Comparison of ENCODE assay signal across 8 cellular contexts in the genomic region with DNA sequence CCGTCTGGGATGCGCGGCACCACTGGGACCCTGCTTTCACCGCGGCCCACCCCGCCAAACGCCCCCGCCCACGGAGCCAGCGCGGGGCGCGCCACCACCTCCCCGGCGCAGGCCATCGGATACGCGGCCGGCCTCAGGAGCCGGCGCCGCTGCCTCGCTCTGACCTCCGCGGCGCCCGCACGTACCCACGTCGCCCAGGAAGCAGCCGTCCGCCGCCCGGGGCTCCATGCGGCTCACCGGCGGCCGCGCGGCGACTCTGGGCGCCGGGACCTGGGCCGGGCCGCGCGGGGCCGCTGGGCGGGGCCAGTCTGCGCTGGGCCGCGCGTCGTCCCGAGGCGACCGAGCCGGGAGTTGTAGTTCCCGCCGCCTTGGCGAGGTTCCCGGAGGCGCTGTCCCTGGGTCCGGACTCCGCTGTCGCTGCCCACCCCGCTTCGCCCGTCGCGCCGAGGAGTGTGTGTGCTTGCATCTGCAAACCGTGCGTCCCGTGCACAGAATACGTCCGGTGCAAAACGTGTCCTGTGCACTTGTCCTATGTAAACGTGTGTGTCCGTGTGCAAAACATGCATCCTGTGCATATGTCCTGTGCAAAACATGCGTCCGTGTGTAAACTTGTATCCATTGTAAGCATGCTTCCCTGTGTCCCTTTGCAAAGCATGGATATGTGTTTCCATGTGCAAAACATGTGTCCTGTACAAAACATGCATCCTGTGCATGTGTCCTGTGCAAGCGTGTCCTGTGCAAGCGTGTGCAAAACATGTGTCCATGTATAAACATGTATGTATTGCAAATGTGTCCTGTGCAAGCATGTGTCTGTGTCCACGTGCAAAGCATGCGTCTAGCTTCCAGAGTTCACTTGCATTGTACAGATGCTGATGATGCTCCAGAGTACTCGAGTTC. TPM values are rescaled to one million over a fixed set of nuclear protein-coding genes. Genes with fewer than 3 reads are reported as not detected.
DNase-seq lines count a peak whose midpoint lies in the region; ATAC-seq lines count a peak whose summit lies in the region.

A gene with protein sequence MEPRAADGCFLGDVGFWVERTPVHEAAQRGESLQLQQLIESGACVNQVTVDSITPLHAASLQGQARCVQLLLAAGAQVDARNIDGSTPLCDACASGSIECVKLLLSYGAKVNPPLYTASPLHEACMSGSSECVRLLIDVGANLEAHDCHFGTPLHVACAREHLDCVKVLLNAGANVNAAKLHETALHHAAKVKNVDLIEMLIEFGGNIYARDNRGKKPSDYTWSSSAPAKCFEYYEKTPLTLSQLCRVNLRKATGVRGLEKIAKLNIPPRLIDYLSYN (minus strand): TSS at position 272 of the 897 bp plus-strand sequence. CDS start 44 bp downstream, at position 228.

- peak within 1 kb of the TSS; percentile 86 to 99 (median 94) for H3K4me3 Mint-ChIP-seq in CD4-positive, CD25-positive, alpha-beta regulatory T cell
- peak within 1 kb of the TSS; percentile 85 for H3K4me3 Mint-ChIP-seq in dendritic cell treated with granulocyte-macrophage colony-stimulating factor and Interleukin-4, amounts not matched to agents 40 ng/mL and 50 ng/mL, for 4 days

- DNase-seq in CD4-positive, CD25-positive, alpha-beta regulatory T cell = peak; percentile 14 to 67 (median 25)
- DNase-seq in UCSD-AML1 (lab: John Stamatoyannopoulos, UW; ENCODE audit: unreplicated experiment) = peak; percentile 69
- DNase-seq in left lobe of liver (ENCODE audit: low spot score) = peak; percentile 91
- peak; percentile 71 for DNase-seq in stimulated activated CD4-positive, alpha-beta T cell treated with anti-CD3 and anti-CD28 coated beads, Interleukin-15, amount 100 ng/mL, for 24 hours

- H3K27ac Mint-ChIP-seq in CD4-positive, CD25-positive, alpha-beta regulatory T cell = peak within 1 kb of the TSS; percentile 11 to 91 (median 84)
- peak within 1 kb of the TSS; percentile 78 for H3K27ac Mint-ChIP-seq in dendritic cell treated with granulocyte-macrophage colony-stimulating factor and Interleukin-4, amounts not matched to agents 40 ng/mL and 50 ng/mL, for 4 days

- peak; percentile 68 to 71 for ATAC-seq in CD4-positive, CD25-positive, alpha-beta regulatory T cell (ENCODE audit: low read depth in 2 of 2)
- peak; percentile 70 for ATAC-seq in GM21367 (IDR thresholded peaks at IDR 0.05; ENCODE audit: unreplicated experiment)
- peak; percentile 90 for ATAC-seq in left lobe of liver
- ATAC-seq in GM18861 (IDR thresholded peaks at IDR 0.05; ENCODE audit: unreplicated experiment) = no peak

- no peaks in the 10 kb centered on the region for H3K36me3 ChIP-seq in CD4-positive, CD25-positive, alpha-beta regulatory T cell (ENCODE audit: control insufficient read depth, insufficient read depth, low read length)
- no peaks in the 10 kb centered on the region for H3K36me3 ChIP-seq in KOPT-K1 (ENCODE audit: insufficient read depth, low read length)

- H3K36me3 Mint-ChIP-seq in CD4-positive, CD25-positive, alpha-beta regulatory T cell = peaks cover 3% of the 10 kb centered on the region
- H3K36me3 Mint-ChIP-seq in dendritic cell treated with granulocyte-macrophage colony-stimulating factor and Interleukin-4, amounts not matched to agents 40 ng/mL and 50 ng/mL, for 4 days (ENCODE audit: low read depth) = peaks cover 6% of the 10 kb centered on the region

- intact Hi-C loops in dendritic cell treated with granulocyte-macrophage colony-stimulating factor and Interleukin-4, amounts not matched to agents 40 ng/mL and 50 ng/mL, for 4 days (cut with micrococcal nuclease) = loop anchor here (2.0 kb wide), 1 partner anchor 18 kb away; a partner anchor contains a TSS

- H3K4me1 ChIP-seq in CD4-positive, CD25-positive, alpha-beta regulatory T cell (ENCODE audit: control insufficient read depth, insufficient read depth, low read length, poor library complexity, severe bottlenecking) = peaks cover 18% of the 10 kb centered on the region

- H3K4me3 ChIP-seq in CD4-positive, CD25-positive, alpha-beta regulatory T cell (ENCODE audit: low read depth, low read length) = peak within 1 kb of the TSS; percentile 88

- peaks cover 0 to 2% (median 0%) of the 10 kb centered on the region in 7 donors for H3K9me3 Mint-ChIP-seq in CD4-positive, CD25-positive, alpha-beta regulatory T cell
- no peaks in the 10 kb centered on the region for H3K9me3 Mint-ChIP-seq in dendritic cell treated with granulocyte-macrophage colony-stimulating factor and Interleukin-4, amounts not matched to agents 40 ng/mL and 50 ng/mL, for 4 days

- H3K9me3 ChIP-seq in CD4-positive, CD25-positive, alpha-beta regulatory T cell (ENCODE audit: control insufficient read depth in 2 of 2, low read length in 2 of 2) = no peaks in the 10 kb centered on the region
- no peaks in the 10 kb centered on the region for H3K9me3 ChIP-seq in KOPT-K1 (ENCODE audit: insufficient read depth, low read length, poor library complexity, severe bottlenecking)

- H3K27ac ChIP-seq in CD4-positive, CD25-positive, alpha-beta regulatory T cell (ENCODE audit: insufficient read depth, low read length, poor library complexity, severe bottlenecking) = peak within 1 kb of the TSS; percentile 14
- peak within 1 kb of the TSS; percentile 51 for H3K27ac ChIP-seq in KOPT-K1 (ENCODE audit: low read depth, low read length, poor library complexity, severe bottlenecking)

- H3K27me3 Mint-ChIP-seq in CD4-positive, CD25-positive, alpha-beta regulatory T cell = peaks cover 21% of the 10 kb centered on the region
- H3K27me3 Mint-ChIP-seq in dendritic cell treated with granulocyte-macrophage colony-stimulating factor and Interleukin-4, amounts not matched to agents 40 ng/mL and 50 ng/mL, for 4 days = no peaks in the 10 kb centered on the region

- H3K4me1 Mint-ChIP-seq in CD4-positive, CD25-positive, alpha-beta regulatory T cell = peaks cover 6 to 21% (median 16%) of the 10 kb centered on the region in 4 donors
- peaks cover 28% of the 10 kb centered on the region for H3K4me1 Mint-ChIP-seq in dendritic cell treated with granulocyte-macrophage colony-stimulating factor and Interleukin-4, amounts not matched to agents 40 ng/mL and 50 ng/mL, for 4 days (ENCODE audit: low read depth)

- H3K27me3 ChIP-seq in CD4-positive, CD25-positive, alpha-beta regulatory T cell (ENCODE audit: control insufficient read depth, insufficient read depth, low read length) = peaks cover 9% of the 10 kb centered on the region

RNA-seq across cellular contexts. Expression of the gene that starts here (rescaled TPM):
- total RNA-seq in CD4-positive, CD25-positive, alpha-beta regulatory T cell = 2.9 TPM
- polyA plus RNA-seq in CD4-positive, CD25-positive, alpha-beta regulatory T cell = 10 to 100 TPM in 3 of 4 donors, 1 to 10 TPM in 1; 4.4 to 16.0 (median 14.2) TPM
- total RNA-seq in left lobe of liver = 128 TPM

Comparison
In these comparisons a context has a peak if more than half of its experiments do, and no peak if none do; other contexts are left out.
1. RNA of the gene that starts here (total RNA-seq): 128 TPM in left lobe of liver (single experiment); 2.9 TPM in CD4-positive, CD25-positive, alpha-beta regulatory T cell (single experiment); every median in the first group is over 10 times any median in the second.
2. DNase-seq: peak in every context shown above with its lines; median percentile 91 in left lobe of liver; 71 in stimulated activated CD4-positive, alpha-beta T cell treated with anti-CD3 and anti-CD28 coated beads, Interleukin-15, amount 100 ng/mL, for 24 hours; 69 in UCSD-AML1; 25 in CD4-positive, CD25-positive, alpha-beta regulatory T cell.